In the genomic region with DNA sequence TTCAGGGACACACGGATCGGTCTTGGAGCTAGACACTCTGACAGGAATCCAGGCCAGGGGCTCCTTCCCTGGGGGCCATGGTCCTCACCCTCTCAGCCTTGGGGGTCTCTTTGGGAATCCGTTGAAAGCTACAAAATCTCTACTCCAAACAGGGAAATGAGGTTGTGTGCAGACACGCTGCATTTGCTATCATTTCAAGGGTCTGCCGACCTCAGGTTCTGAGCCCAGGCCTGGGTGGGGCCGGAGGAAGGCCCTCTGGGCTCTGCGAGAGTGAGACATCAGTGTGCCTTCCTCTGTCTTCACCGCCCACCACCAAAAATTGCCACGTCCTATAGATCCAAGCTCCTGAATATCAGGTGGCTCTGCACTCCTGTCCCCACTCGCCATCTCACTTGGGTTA, we compare ENCODE assay signal across 22 cellular contexts.
"Had no signal": no experiment of that assay in that cellular context is flagged by ENCODE, and none has a peak within 500 bp of the region (broad histone marks: within the 10 kb centered on the region; RNA-seq: fewer than 3 reads in every experiment).

No MANE protein-coding gene starts in this region.

- H3K9me3 Mint-ChIP-seq: activated naive CD4-positive, alpha-beta T cell treated with anti-CD3 and anti-CD28 coated beads, Interleukin-2, amount 50 U/mL, for 72 hours; activated naive CD8-positive, alpha-beta T cell treated with anti-CD3 and anti-CD28 coated beads, Interleukin-2, amount 50 U/mL, for 24 hours; activated T-cell treated with anti-CD3 and anti-CD28 coated beads, Interleukin-2, amount 50 U/mL, for 24 hours had no signal

- H3K4me3 ChIP-seq: SJCRH30 had no signal

- H3K9me3 ChIP-seq: SJCRH30, SK-N-SH had no signal

- ATAC-seq: activated CD4-positive, CD25-positive, alpha-beta regulatory T cell treated with anti-CD3 and anti-CD28 coated beads, Interleukin-2, amount 50 U/mL, for 24 hours; activated CD8-positive, alpha-beta memory T cell treated with anti-CD3 and anti-CD28 coated beads, Interleukin-2, amount 10 ng/mL, durations not matched to agents 7 days and 5 days; activated naive CD4-positive, alpha-beta T cell treated with anti-CD3 and anti-CD28 coated beads, Interleukin-2, amount 50 U/mL, for 72 hours; activated naive CD8-positive, alpha-beta T cell treated with anti-CD3 and anti-CD28 coated beads, Interleukin-2, amount 50 U/mL, for 24 hours; Right ventricle myocardium inferior had no signal

- H3K36me3 Mint-ChIP-seq: activated CD8-positive, alpha-beta memory T cell treated with anti-CD3 and anti-CD28 coated beads, Interleukin-2, amount 10 ng/mL, durations not matched to agents 7 days and 5 days; activated naive CD4-positive, alpha-beta T cell treated with anti-CD3 and anti-CD28 coated beads, Interleukin-2, amount 50 U/mL, for 72 hours; brain had no signal

- H3K4me2 ChIP-seq: SK-N-SH had no signal

- H3K9me2 ChIP-seq: SK-N-SH had no signal

- H3K9ac ChIP-seq: SK-N-SH had no signal

- H3K4me1 Mint-ChIP-seq: activated CD8-positive, alpha-beta memory T cell treated with anti-CD3 and anti-CD28 coated beads, Interleukin-2, amount 10 ng/mL, durations not matched to agents 7 days and 5 days; activated naive CD8-positive, alpha-beta T cell treated with anti-CD3 and anti-CD28 coated beads, Interleukin-2, amount 50 U/mL, for 24 hours had no signal

- H3K27ac ChIP-seq: SJCRH30, VCaP had no signal

- H3K4me1 ChIP-seq: SJCRH30 had no signal

- DNase-seq: activated CD4-positive, alpha-beta T cell treated with anti-CD3 and anti-CD28 coated beads for 48 hours; activated CD4-positive, alpha-beta T cell treated with anti-CD3 and anti-CD28 coated beads, Interleukin-2, amount 50 U/mL, for 48 hours; activated CD8-positive, alpha-beta memory T cell treated with anti-CD3 and anti-CD28 coated beads, Interleukin-2, amount 10 ng/mL, durations not matched to agents 7 days and 5 days; activated effector memory CD4-positive, alpha-beta T cell treated with anti-CD3 and anti-CD28 coated beads, Interleukin-2, amount 50 U/mL, for 16 hours; activated naive CD4-positive, alpha-beta T cell treated with Interleukin-2 at 50 U/mL for 16 hours; activated naive CD8-positive, alpha-beta T cell treated with anti-CD3 and anti-CD28 coated beads, Interleukin-2, amount 50 U/mL, for 24 hours; activated T-cell treated with anti-CD3 and anti-CD28 coated beads, Interleukin-2, amount 50 U/mL, for 24 hours; amniotic stem cell; Kasumi-1; KBM-7; NCI-H1436 treated with DMSO at 0.1 percent for 48 hours; NCI-H187; NCI-H2081 treated with DMSO at 0.1 percent for 48 hours; NCI-H446; SJCRH30; T-helper 1 cell had no signal

- H3K27me3 ChIP-seq: SJCRH30 had no signal

- H3K4me3 Mint-ChIP-seq: activated CD8-positive, alpha-beta memory T cell treated with anti-CD3 and anti-CD28 coated beads, Interleukin-2, amount 10 ng/mL, durations not matched to agents 7 days and 5 days; activated naive CD8-positive, alpha-beta T cell treated with anti-CD3 and anti-CD28 coated beads, Interleukin-2, amount 50 U/mL, for 24 hours; activated T-cell treated with anti-CD3 and anti-CD28 coated beads, Interleukin-2, amount 50 U/mL, for 24 hours; brain had no signal

- H3K36me3 ChIP-seq: SJCRH30 had no signal

- H3K27ac Mint-ChIP-seq: activated CD8-positive, alpha-beta memory T cell treated with anti-CD3 and anti-CD28 coated beads, Interleukin-2, amount 10 ng/mL, durations not matched to agents 7 days and 5 days; activated naive CD4-positive, alpha-beta T cell treated with anti-CD3 and anti-CD28 coated beads, Interleukin-2, amount 50 U/mL, for 72 hours; activated naive CD8-positive, alpha-beta T cell treated with anti-CD3 and anti-CD28 coated beads, Interleukin-2, amount 50 U/mL, for 24 hours; activated T-cell treated with anti-CD3 and anti-CD28 coated beads, Interleukin-2, amount 50 U/mL, for 24 hours had no signal
